Comparison of ENCODE assay signal across 10 cellular contexts in genomic region chr9:129422843-129423700, GRCh38.
DNase-seq lines count a peak whose midpoint lies in the region; ATAC-seq and TF ChIP-seq lines count a peak whose summit lies in the region.
"Had no signal": no experiment of that assay in that cellular context is flagged by ENCODE, and none has a peak within 500 bp of the region (broad histone marks: within the 10 kb centered on the region; RNA-seq: fewer than 3 reads in every experiment).

No MANE protein-coding gene starts in this region.

- no peak for TF ChIP-seq POLR2A in erythroblast (IDR thresholded peaks at IDR 0.05; ENCODE audit: low read length)

- H3K36me3 ChIP-seq in Panc1 (ENCODE audit: control insufficient read depth, insufficient read depth, low read length), result no peaks in the 10 kb centered on the region

- intact Hi-C loops in Panc1 (cut with micrococcal nuclease; ENCODE audit: unreplicated experiment), result no loop called here

- no peaks in the 10 kb centered on the region for H3K9me3 ChIP-seq in Panc1 (ENCODE audit: control insufficient read depth, insufficient read depth, low read depth, low read length)

- H3K4me3 ChIP-seq in Panc1 (ENCODE audit: low read depth in 2 of 2, low read length in 2 of 2), result no peak overlapping the region

- no peaks in the 10 kb centered on the region for H3K27me3 ChIP-seq in Panc1 (ENCODE audit: control insufficient read depth, insufficient read depth, low read length)

- peaks cover 12% of the 10 kb centered on the region for H3K27me3 Mint-ChIP-seq in nephron (ENCODE audit: low read depth)

- in situ Hi-C loops in Panc1 (cut with HindIII; ENCODE audit: low pct_unique_long_range_greater_than_20kb, low sequenced_read_pairs), result no loop called here

- TF ChIP-seq CTCF in Panc1 (IDR thresholded peaks at IDR 0.05) (no peak), nephron (IDR thresholded peaks at IDR 0.05; ENCODE audit: unreplicated experiment in 3 of 3) (no peak)

- H3K36me3 Mint-ChIP-seq in nephron (ENCODE audit: low read depth), result no peaks in the 10 kb centered on the region

- DNase-seq in COR-L47 (lab: John Stamatoyannopoulos, UW) (peak; percentile 21), Panc1 (ENCODE audit: low read depth, low spot score) (no peak), DMS153 (lab: John Stamatoyannopoulos, UW) (no peak), erythroblast (lab: John Stamatoyannopoulos, UW) (no peak), OCI-M2 (lab: John Stamatoyannopoulos, UW; ENCODE audit: unreplicated experiment) (no peak)
- DNase-seq: activated CD4-positive, alpha-beta T cell treated with anti-CD3 and anti-CD28 coated beads for 1 hour; posterior cingulate gyrus had no signal

- H3K4me1 ChIP-seq in Panc1 (ENCODE audit: control insufficient read depth, insufficient read depth, low read length), result peaks cover 9% of the 10 kb centered on the region

- ATAC-seq in Panc1 (no peak), esophagus mucosa (peak; percentile 12), GM21381 (IDR thresholded peaks at IDR 0.05; ENCODE audit: unreplicated experiment) (no peak)

- CTCF ChIA-PET in Panc1 (lab: Charles Lee), result interaction anchor here (0.5 to 0.6 kb wide), 2 partner anchors 46 to 121 kb away, joined by 4 to 6 read pairs; no protein-coding TSS in a partner anchor

- peak overlapping the region; percentile 18; the same call in 1 of the 2 replicates for H3K27ac ChIP-seq in Panc1 (ENCODE audit: low read length)

- H3K4me1 Mint-ChIP-seq in nephron, result peaks cover 24% of the 10 kb centered on the region

- BruUV-seq in Panc1 (replicated peaks; lab: Mats Ljungman, UMichigan), result no TSS peak

- peak overlapping the region; percentile 79 to 89 (median 88) for H3K27ac Mint-ChIP-seq in nephron

- H3K9me3 Mint-ChIP-seq in nephron, result no peaks in the 10 kb centered on the region

- POLR2A ChIA-PET in Panc1 (lab: Charles Lee), result no interaction called here

- H3K4me3 Mint-ChIP-seq in nephron, result no peak overlapping the region
